Comparison of ENCODE assay signal across 29 cellular contexts in genomic region chr22:36765943-36766450, GRCh38. TPM values are rescaled to one million over a fixed set of nuclear protein-coding genes. Genes with fewer than 3 reads are reported as not detected.
DNase-seq lines count a peak whose midpoint lies in the region; ATAC-seq, FAIRE-seq and TF ChIP-seq lines count a peak whose summit lies in the region.
"Had no signal": no experiment of that assay in that cellular context is flagged by ENCODE, and none has a peak within 500 bp of the region (broad histone marks: within the 10 kb centered on the region; RNA-seq: fewer than 3 reads in every experiment).

No MANE protein-coding gene starts in this region.

- dilution Hi-C loops in keratinocyte (cut with MboI; ENCODE audit: extremely low pct_ligation_motif_present, low sequenced_read_pairs), result no loop called here

- POLR2A ChIA-PET in MCF 10A (lab: Yijun Ruan, JAX), result interaction anchor here (0.7 to 6.8 kb wide), 4 partner anchors 9 to 230 kb away, joined by 3 to 69 read pairs (median 4); partner anchors contain the start of gene IFT27

- BruUV-seq in MCF 10A (replicated peaks; lab: Mats Ljungman, UMichigan), result no TSS peak

- H3K4me2 ChIP-seq in keratinocyte (ENCODE audit: control insufficient read depth, extremely low read depth, insufficient read depth, low read depth, low read length), result no peak overlapping the region
- H3K4me2 ChIP-seq: KMS-11 had no signal

- peaks cover 2% of the 10 kb centered on the region for H3K9me1 ChIP-seq in keratinocyte (ENCODE audit: control insufficient read depth, extremely low read depth, insufficient read depth, low read length)

- no peak overlapping the region for H3K4me3 ChIP-seq in keratinocyte (ENCODE audit: control insufficient read depth in 2 of 3, extremely low read depth in 1 of 3, insufficient read depth in 2 of 3, low read depth in 1 of 3, low read length in 3 of 3)
- H3K4me3 ChIP-seq: dorsolateral prefrontal cortex, heart right ventricle, psoas muscle, spleen, thoracic aorta had no signal

- peak; percentile 77 for FAIRE-seq in keratinocyte (lab: Jason Lieb, UNC)
- FAIRE-seq: A204.1 had no signal

- H3K27ac ChIP-seq in keratinocyte (ENCODE audit: control insufficient read depth, insufficient read depth, low read length), result no peak overlapping the region
- H3K27ac ChIP-seq: heart right ventricle, KMS-11, psoas muscle, spleen, thoracic aorta had no signal

- intact Hi-C loops in natural killer cell (cut with micrococcal nuclease) (no loop called here), MCF 10A (cut with micrococcal nuclease) (no loop called here)

- H3K9me3 ChIP-seq in keratinocyte (ENCODE audit: control insufficient read depth, low read depth, low read length), result no peaks in the 10 kb centered on the region
- H3K9me3 ChIP-seq: heart right ventricle, psoas muscle, spleen, thoracic aorta had no signal

- H3K79me2 ChIP-seq in keratinocyte (ENCODE audit: control insufficient read depth, insufficient read depth, low read length), result no peaks in the 10 kb centered on the region

- no peaks in the 10 kb centered on the region for H3K36me3 Mint-ChIP-seq in natural killer cell treated with Interleukin-12 subunit alpha and Interleukin-12 subunit beta and Interleukin-15 and Interleukin-18, amount 100 ng/mL, for 72 hours
- H3K36me3 Mint-ChIP-seq in natural killer cell (no peaks in the 10 kb centered on the region), MCF 10A (ENCODE audit: insufficient read depth, unreplicated experiment) (no peaks in the 10 kb centered on the region), glutamatergic neuron (ENCODE audit: unreplicated experiment) (peaks cover 15% of the 10 kb centered on the region)

- TF ChIP-seq CTCF in natural killer cell (IDR thresholded peaks at IDR 0.05) (no peak), MCF 10A (IDR thresholded peaks at IDR 0.05; ENCODE audit: unreplicated experiment) (no peak), keratinocyte (optimal IDR thresholded peaks at IDR 0.05 in 1 of 3, IDR thresholded peaks at IDR 0.05 in 1 of 3, conservative IDR thresholded peaks at IDR 0.05 in 1 of 3; ENCODE audit: extremely low read depth in 1 of 3, insufficient read depth in 2 of 3, low read length in 3 of 3) (no peak), glutamatergic neuron (IDR thresholded peaks at IDR 0.05; ENCODE audit: partially characterized antibody, unreplicated experiment) (no peak)

- peak; percentile 51 for DNase-seq in natural killer cell treated with Interleukin-12 subunit alpha and Interleukin-12 subunit beta and Interleukin-15 and Interleukin-18, amount 100 ng/mL, for 72 hours (ENCODE audit: low spot score)
- DNase-seq in natural killer cell (no peak), MCF 10A (ENCODE audit: unreplicated experiment) (no peak), keratinocyte (ENCODE audit: low read depth, low spot score) (no peak), glutamatergic neuron (no peak), NCI-H446 treated with DMSO at 0.1 percent for 48 hours (lab: John Stamatoyannopoulos, UW) (no peak)
- DNase-seq: activated CD8-positive, alpha-beta T cell treated with anti-CD3 and anti-CD28 coated beads, Interleukin-2, amount 10 ng/mL, durations not matched to agents 7 days and 5 days; activated T-cell treated with anti-CD3 and anti-CD28 coated beads, Interleukin-2, amount 50 U/mL, for 48 hours; CD8-positive, alpha-beta memory T cell; DND-41; heart right ventricle; NCI-H1105; NCI-H69; nephron progenitor cell; psoas muscle; SIG-M5; spleen had no signal

- peaks cover 17% of the 10 kb centered on the region for H3K4me1 ChIP-seq in keratinocyte (ENCODE audit: control insufficient read depth, extremely low read depth, insufficient read depth, low read length)
- H3K4me1 ChIP-seq: psoas muscle had no signal

- no peak overlapping the region for H3K4me3 Mint-ChIP-seq in natural killer cell treated with Interleukin-12 subunit alpha and Interleukin-12 subunit beta and Interleukin-15 and Interleukin-18, amount 100 ng/mL, for 72 hours
- no peak overlapping the region for H3K4me3 Mint-ChIP-seq in natural killer cell
- no peak overlapping the region for H3K4me3 Mint-ChIP-seq in MCF 10A (ENCODE audit: unreplicated experiment)
- no peak overlapping the region for H3K4me3 Mint-ChIP-seq in glutamatergic neuron (ENCODE audit: unreplicated experiment)
- H3K4me3 Mint-ChIP-seq: activated CD8-positive, alpha-beta T cell treated with anti-CD3 and anti-CD28 coated beads, Interleukin-2, amount 10 ng/mL, durations not matched to agents 7 days and 5 days; CD8-positive, alpha-beta memory T cell; memory B cell; nephron progenitor cell; WTC11 had no signal

- H3K27me3 ChIP-seq in keratinocyte (ENCODE audit: control insufficient read depth, extremely low read depth, insufficient read depth, low read length), result no peaks in the 10 kb centered on the region
- H3K27me3 ChIP-seq: dorsolateral prefrontal cortex, heart right ventricle, spleen had no signal

- CTCF ChIA-PET in MCF 10A (lab: Yijun Ruan, JAX), result interaction anchor here (0.6 to 13.8 kb wide), 7 partner anchors 8 to 219 kb away, joined by 3 to 158 read pairs (median 4); no protein-coding TSS in a partner anchor

- no peak overlapping the region for H3K27ac Mint-ChIP-seq in natural killer cell treated with Interleukin-12 subunit alpha and Interleukin-12 subunit beta and Interleukin-15 and Interleukin-18, amount 100 ng/mL, for 72 hours
- H3K27ac Mint-ChIP-seq in natural killer cell, result no peak overlapping the region
- H3K27ac Mint-ChIP-seq in MCF 10A (ENCODE audit: low read depth, unreplicated experiment), result peak overlapping the region; percentile 42
- no peak overlapping the region for H3K27ac Mint-ChIP-seq in glutamatergic neuron (ENCODE audit: unreplicated experiment)
- H3K27ac Mint-ChIP-seq: activated CD8-positive, alpha-beta T cell treated with anti-CD3 and anti-CD28 coated beads, Interleukin-2, amount 10 ng/mL, durations not matched to agents 7 days and 5 days; CD8-positive, alpha-beta memory T cell; nephron progenitor cell; WTC11 had no signal

- no peaks in the 10 kb centered on the region for H4K20me1 ChIP-seq in keratinocyte (ENCODE audit: control insufficient read depth, extremely low read depth, insufficient read depth, low read length)

- no peak for TF ChIP-seq POLR2A in GM18505 (IDR thresholded peaks at IDR 0.05; ENCODE audit: borderline replicate concordance, extremely low read depth, insufficient read depth, insufficient read length)

- H3K27me3 Mint-ChIP-seq in natural killer cell treated with Interleukin-12 subunit alpha and Interleukin-12 subunit beta and Interleukin-15 and Interleukin-18, amount 100 ng/mL, for 72 hours, result no peaks in the 10 kb centered on the region
- H3K27me3 Mint-ChIP-seq in natural killer cell (ENCODE audit: low read depth in 2 of 2) (no peaks in the 10 kb centered on the region), MCF 10A (ENCODE audit: insufficient read depth, unreplicated experiment) (no peaks in the 10 kb centered on the region), glutamatergic neuron (ENCODE audit: unreplicated experiment) (peaks cover 8% of the 10 kb centered on the region)
- H3K27me3 Mint-ChIP-seq: memory B cell had no signal

- no peak overlapping the region for H2AFZ ChIP-seq in keratinocyte (ENCODE audit: control insufficient read depth, low read length)

- peaks cover 5 to 9% of the 10 kb centered on the region in 2 donors for H3K4me1 Mint-ChIP-seq in natural killer cell treated with Interleukin-12 subunit alpha and Interleukin-12 subunit beta and Interleukin-15 and Interleukin-18, amount 100 ng/mL, for 72 hours (ENCODE audit: low read depth in 2 of 2)
- H3K4me1 Mint-ChIP-seq in natural killer cell (peaks cover 0 to 2% of the 10 kb centered on the region in 2 donors), MCF 10A (ENCODE audit: insufficient read depth, unreplicated experiment) (peaks cover 29% of the 10 kb centered on the region), glutamatergic neuron (ENCODE audit: low read depth, unreplicated experiment) (peaks cover 12% of the 10 kb centered on the region)
- H3K4me1 Mint-ChIP-seq: CD8-positive, alpha-beta memory T cell had no signal

- ATAC-seq in natural killer cell treated with Interleukin-12 subunit alpha and Interleukin-12 subunit beta and Interleukin-15 and Interleukin-18, amount 100 ng/mL, for 72 hours, result no peak
- ATAC-seq in natural killer cell (no peak), HG02973 (IDR thresholded peaks at IDR 0.05; ENCODE audit: unreplicated experiment) (no peak), GM18505 (IDR thresholded peaks at IDR 0.05; ENCODE audit: unreplicated experiment) (no peak)
- ATAC-seq: activated CD8-positive, alpha-beta T cell treated with anti-CD3 and anti-CD28 coated beads, Interleukin-2, amount 10 ng/mL, durations not matched to agents 7 days and 5 days; esophagus mucosa; HCT116; heart right ventricle; psoas muscle; WTC11 had no signal

- H3K9me3 Mint-ChIP-seq in natural killer cell treated with Interleukin-12 subunit alpha and Interleukin-12 subunit beta and Interleukin-15 and Interleukin-18, amount 100 ng/mL, for 72 hours, result no peaks in the 10 kb centered on the region
- H3K9me3 Mint-ChIP-seq in natural killer cell (no peaks in the 10 kb centered on the region), MCF 10A (ENCODE audit: unreplicated experiment) (no peaks in the 10 kb centered on the region), glutamatergic neuron (ENCODE audit: unreplicated experiment) (peaks cover 4% of the 10 kb centered on the region)
- H3K9me3 Mint-ChIP-seq: activated naive CD4-positive, alpha-beta T cell treated with anti-CD3 and anti-CD28 coated beads, Interleukin-2, amount 50 U/mL, for 72 hours; CD8-positive, alpha-beta memory T cell; memory B cell; nephron progenitor cell; WTC11 had no signal

- no peak overlapping the region for H3K9ac ChIP-seq in keratinocyte (ENCODE audit: control insufficient read depth, extremely low read depth, insufficient read depth, low read length)
- H3K9ac ChIP-seq: KMS-11 had no signal

- H3K36me3 ChIP-seq in keratinocyte (ENCODE audit: control insufficient read depth in 2 of 2, extremely low read depth in 1 of 2, insufficient read depth in 2 of 2, low read length in 2 of 2), result peaks cover 0 to 1% of the 10 kb centered on the region in 2 experiments

RNA-seq across cellular contexts. Expression of gene IFT27, which starts 9.9 kb away (rescaled TPM):
- total RNA-seq in natural killer cell treated with Interleukin-12 subunit alpha and Interleukin-12 subunit beta and Interleukin-15 and Interleukin-18, amount 100 ng/mL, for 72 hours, result 10 to 100 TPM; 23.3 to 37.8 TPM
- 10 to 100 TPM; 16.5 to 30.1 (median 27.1) TPM for total RNA-seq in natural killer cell
- 17.6 and 28.7 TPM in 2 replicates for total RNA-seq in MCF 10A (2022)
- 11.5 to 19.2 TPM (median 18.5 TPM) in 3 replicates for polyA plus RNA-seq in keratinocyte
- 5.1 TPM for polyA plus RNA-seq in keratinocyte (2011; ENCODE audit: low read depth)
- polyA plus RNA-seq in keratinocyte (2011; cell fraction: cytosol; rRNA removed), result 6.9 and 8.3 TPM in 2 replicates
- polyA plus RNA-seq in keratinocyte (2011; cell fraction: nucleus; rRNA removed), result 37.0 and 41.5 TPM in 2 replicates
- 14.3 and 19.6 TPM in 2 replicates for polyA plus RNA-seq in keratinocyte (2012; ENCODE audit: low replicate concordance)
- polyA minus RNA-seq in keratinocyte, result 10.2 to 11.8 TPM (median 10.3 TPM) in 3 replicates
- 8.1 TPM for polyA minus RNA-seq in keratinocyte (2011; cell fraction: cytosol; rRNA and poly(A)+ RNA removed)
- 6.1 and 10.9 TPM in 2 replicates for polyA minus RNA-seq in keratinocyte (2011; cell fraction: nucleus; rRNA and poly(A)+ RNA removed)
- total RNA-seq in glutamatergic neuron (ENCODE audit: unreplicated experiment), result 54.2 TPM

RNA-seq across cellular contexts. Expression of gene PVALB, which starts 50.8 kb away (rescaled TPM):
- not detected for total RNA-seq in natural killer cell treated with Interleukin-12 subunit alpha and Interleukin-12 subunit beta and Interleukin-15 and Interleukin-18, amount 100 ng/mL, for 72 hours
- total RNA-seq in natural killer cell, result under 1 TPM in 1 of 3 donors, not detected in 2; 0.99 TPM
- not detected in 2 replicates for total RNA-seq in MCF 10A (2022)
- polyA plus RNA-seq in keratinocyte, result not detected in 3 replicates
- polyA plus RNA-seq in keratinocyte (2011; ENCODE audit: low read depth), result not detected
- not detected in 2 replicates for polyA plus RNA-seq in keratinocyte (2011; cell fraction: cytosol; rRNA removed)
- not detected in 2 replicates for polyA plus RNA-seq in keratinocyte (2011; cell fraction: nucleus; rRNA removed)
- polyA plus RNA-seq in keratinocyte (2012; ENCODE audit: low replicate concordance), result not detected in 2 replicates
- polyA minus RNA-seq in keratinocyte, result not detected in 3 replicates
- polyA minus RNA-seq in keratinocyte (2011; cell fraction: cytosol; rRNA and poly(A)+ RNA removed), result not detected
- polyA minus RNA-seq in keratinocyte (2011; cell fraction: nucleus; rRNA and poly(A)+ RNA removed), result not detected in 2 replicates
- total RNA-seq in glutamatergic neuron (ENCODE audit: unreplicated experiment), result not detected
- total RNA-seq: activated CD8-positive, alpha-beta T cell treated with anti-CD3 and anti-CD28 coated beads, Interleukin-2, amount 10 ng/mL, durations not matched to agents 7 days and 5 days; activated naive CD4-positive, alpha-beta T cell treated with anti-CD3 and anti-CD28 coated beads, Interleukin-2, amount 50 U/mL, for 72 hours; CD8-positive, alpha-beta memory T cell; esophagus mucosa; heart right ventricle; T-helper 2 cell treated with Interferon-gamma antibody and Interleukin-4, amounts not matched to agents 100 ng/mL and 5 ng/mL, for 36 hours; thoracic aorta had no signal
- polyA plus RNA-seq: CD8-positive, alpha-beta memory T cell; heart right ventricle had no signal
